ENCODE assay signal across 11 cellular contexts in genomic region chr22:20428496-20429253, GRCh38. TPM values are rescaled to one million over a fixed set of nuclear protein-coding genes. Genes with fewer than 3 reads are reported as not detected.
DNase-seq lines count a peak whose midpoint lies in the region; ATAC-seq and TF ChIP-seq lines count a peak whose summit lies in the region.
"Had no signal": no experiment of that assay in that cellular context is flagged by ENCODE, and none has a peak within 500 bp of the region (broad histone marks: within the 10 kb centered on the region; RNA-seq: fewer than 3 reads in every experiment).

No MANE protein-coding gene starts in this region.

- TF ChIP-seq CTCF in CD14-positive monocyte (IDR thresholded peaks at IDR 0.05) (no peak), GM12875 (IDR thresholded peaks at IDR 0.05; ENCODE audit: borderline replicate concordance, insufficient read depth, low read depth, low read length) (no peak), natural killer cell (IDR thresholded peaks at IDR 0.05) (no peak)

- no peak for DNase-seq in CD14-positive monocyte (ENCODE audit: low spot score)
- DNase-seq in activated naive CD8-positive, alpha-beta T cell treated with anti-CD3 and anti-CD28 coated beads, Interleukin-2, amount 10 ng/mL, durations not matched to agents 7 days and 5 days = no peak
- no peak for DNase-seq in natural killer cell
- no peak for DNase-seq in nucleus accumbens (lab: John Stamatoyannopoulos, UW)
- no peak for DNase-seq in NCI-H526 (lab: John Stamatoyannopoulos, UW)
- DNase-seq: GOT3, NCI-H2081 treated with DMSO at 0.1 percent for 48 hours, SHP77 had no signal

- H3K4me3 ChIP-seq in GM12875 (ENCODE audit: low read depth, low read length) = peak overlapping the region; percentile 51

- peak; percentile 9 for ATAC-seq in activated naive CD8-positive, alpha-beta T cell treated with anti-CD3 and anti-CD28 coated beads, Interleukin-2, amount 10 ng/mL, durations not matched to agents 7 days and 5 days (ENCODE audit: low read depth)
- ATAC-seq in natural killer cell (no peak), HG03135 (IDR thresholded peaks at IDR 0.05; ENCODE audit: unreplicated experiment) (no peak), HG03565 (IDR thresholded peaks at IDR 0.05; ENCODE audit: unreplicated experiment) (no peak)

- peak overlapping the region in 3 of 7 donors; percentile 16 to 42 (median 39) for H3K27ac Mint-ChIP-seq in CD14-positive monocyte
- peak overlapping the region; percentile 58 for H3K27ac Mint-ChIP-seq in activated naive CD8-positive, alpha-beta T cell treated with anti-CD3 and anti-CD28 coated beads, Interleukin-2, amount 10 ng/mL, durations not matched to agents 7 days and 5 days
- peak overlapping the region in 1 of 2 donors; percentile 80 for H3K27ac Mint-ChIP-seq in natural killer cell

- peaks cover 2 to 14% of the 10 kb centered on the region in 2 donors for H3K36me3 Mint-ChIP-seq in CD14-positive monocyte
- no peaks in the 10 kb centered on the region for H3K36me3 Mint-ChIP-seq in activated naive CD8-positive, alpha-beta T cell treated with anti-CD3 and anti-CD28 coated beads, Interleukin-2, amount 10 ng/mL, durations not matched to agents 7 days and 5 days
- no peaks in the 10 kb centered on the region for H3K36me3 Mint-ChIP-seq in natural killer cell

- intact Hi-C loops in CD14-positive monocyte (cut with micrococcal nuclease) (loop anchor here in 1 of 2 donors (5.0 kb wide), 1 partner anchor 274 kb away; no protein-coding TSS in a partner anchor), natural killer cell (cut with micrococcal nuclease) (loop anchor here (10.0 kb wide), 1 partner anchor 136 kb away; no protein-coding TSS in a partner anchor)

- POLR2A ChIA-PET in activated naive CD8-positive, alpha-beta T cell treated with anti-CD3 and anti-CD28 coated beads, Interleukin-2, amount 10 ng/mL, durations not matched to agents 7 days and 5 days (lab: Charles Lee) = interaction anchor here (0.9 to 1.7 kb wide), 4 partner anchors 10 to 79 kb away, joined by 3 to 5 read pairs (median 4); partner anchors contain the start of gene MED15

- H3K9me3 Mint-ChIP-seq in CD14-positive monocyte = peaks cover 0 to 13% (median 10%) of the 10 kb centered on the region in 7 donors
- no peaks in the 10 kb centered on the region for H3K9me3 Mint-ChIP-seq in activated naive CD8-positive, alpha-beta T cell treated with anti-CD3 and anti-CD28 coated beads, Interleukin-2, amount 10 ng/mL, durations not matched to agents 7 days and 5 days
- no peaks in the 10 kb centered on the region for H3K9me3 Mint-ChIP-seq in natural killer cell

- peaks cover 28% of the 10 kb centered on the region for H3K4me1 Mint-ChIP-seq in CD14-positive monocyte
- H3K4me1 Mint-ChIP-seq in activated naive CD8-positive, alpha-beta T cell treated with anti-CD3 and anti-CD28 coated beads, Interleukin-2, amount 10 ng/mL, durations not matched to agents 7 days and 5 days = peaks cover 6% of the 10 kb centered on the region
- H3K4me1 Mint-ChIP-seq in natural killer cell = peaks cover 5 to 31% of the 10 kb centered on the region in 2 donors

- H3K27me3 Mint-ChIP-seq in CD14-positive monocyte (ENCODE audit: low read depth in 3 of 3) = peaks cover 71 to 85% (median 76%) of the 10 kb centered on the region in 3 donors
- peaks cover 59% of the 10 kb centered on the region for H3K27me3 Mint-ChIP-seq in activated naive CD8-positive, alpha-beta T cell treated with anti-CD3 and anti-CD28 coated beads, Interleukin-2, amount 10 ng/mL, durations not matched to agents 7 days and 5 days
- H3K27me3 Mint-ChIP-seq in natural killer cell (ENCODE audit: low read depth in 2 of 2) = peaks cover 12 to 24% of the 10 kb centered on the region in 2 donors

- H3K4me3 Mint-ChIP-seq in CD14-positive monocyte = peak overlapping the region; percentile 81 to 92
- H3K4me3 Mint-ChIP-seq in activated naive CD8-positive, alpha-beta T cell treated with anti-CD3 and anti-CD28 coated beads, Interleukin-2, amount 10 ng/mL, durations not matched to agents 7 days and 5 days = peak overlapping the region; percentile 84
- peak overlapping the region; percentile 90 for H3K4me3 Mint-ChIP-seq in natural killer cell

RNA-seq across cellular contexts. Expression of gene SCARF2, which starts 8.9 kb away (rescaled TPM):
- polyA plus RNA-seq in CD14-positive monocyte = under 1 TPM in 1 of 2 donors, not detected in 1; 0.12 TPM
- 1 to 10 TPM; 1.5 to 1.7 TPM for total RNA-seq in activated naive CD8-positive, alpha-beta T cell treated with anti-CD3 and anti-CD28 coated beads, Interleukin-2, amount 10 ng/mL, durations not matched to agents 7 days and 5 days
- total RNA-seq in natural killer cell = 1 to 10 TPM; 1.8 to 3.5 (median 2.9) TPM

RNA-seq across cellular contexts. Expression of gene ZNF74, which starts 34.7 kb away (rescaled TPM):
- 1 to 10 TPM; 1.9 TPM for polyA plus RNA-seq in CD14-positive monocyte
- total RNA-seq in activated naive CD8-positive, alpha-beta T cell treated with anti-CD3 and anti-CD28 coated beads, Interleukin-2, amount 10 ng/mL, durations not matched to agents 7 days and 5 days = 10 to 100 TPM; 10.7 to 13.3 TPM
- total RNA-seq in natural killer cell = 10 to 100 TPM in 2 of 3 donors, 1 to 10 TPM in 1; 7.7 to 18.2 (median 10.4) TPM
